In genomic region chr12:116293687-116294463, GRCh38 we compare ENCODE assay signal across 15 cellular contexts. TPM values are rescaled to one million over a fixed set of nuclear protein-coding genes. Genes with fewer than 3 reads are reported as not detected.
DNase-seq lines count a peak whose midpoint lies in the region; ATAC-seq, FAIRE-seq and TF ChIP-seq lines count a peak whose summit lies in the region.
"Had no signal": no experiment of that assay in that cellular context is flagged by ENCODE, and none has a peak within 500 bp of the region (broad histone marks: within the 10 kb centered on the region; RNA-seq: fewer than 3 reads in every experiment).

No MANE protein-coding gene starts in this region.

- TF ChIP-seq CTCF in A549 (IDR thresholded peaks at IDR 0.05) = no peak
- no peak for TF ChIP-seq CTCF in Panc1 (IDR thresholded peaks at IDR 0.05)
- no peak for TF ChIP-seq CTCF in esophagus muscularis mucosa (IDR thresholded peaks at IDR 0.05)
- TF ChIP-seq CTCF in nephron (IDR thresholded peaks at IDR 0.05; ENCODE audit: unreplicated experiment in 3 of 3) = no peak

- H3K4me3 Mint-ChIP-seq in nephron = peak overlapping the region in 1 of 3 experiments; percentile 48
- H3K4me3 Mint-ChIP-seq: CD14-positive monocyte had no signal

- no peak for DNase-seq in A549 (ENCODE audit: low read depth in 1 of 2, low spot score in 1 of 2)
- DNase-seq in Panc1 (ENCODE audit: low read depth, low spot score) = no peak
- DNase-seq in esophagus muscularis mucosa (ENCODE audit: extremely low spot score) = peak; percentile 34
- DNase-seq in NOMO-1 (lab: John Stamatoyannopoulos, UW; ENCODE audit: unreplicated experiment in 2 of 2) = no peak
- DNase-seq in effector CD8-positive, alpha-beta T cell (lab: John Stamatoyannopoulos, UW) = no peak
- no peak for DNase-seq in activated CD8-positive, alpha-beta memory T cell treated with anti-CD3 and anti-CD28 coated beads, Interleukin-2, amount 50 U/mL, for 4 hours
- DNase-seq in GM19239 (ENCODE audit: insufficient read length, low spot score) = no peak
- DNase-seq: 8988T, NCI-H1048, NCI-H2107, PC-9 had no signal

- H3K4me3 ChIP-seq in A549 (no peak overlapping the region), Panc1 (ENCODE audit: low read depth in 2 of 2, low read length in 2 of 2) (no peak overlapping the region), esophagus muscularis mucosa (no peak overlapping the region)
- H3K4me3 ChIP-seq: HAP-1, PC-9 had no signal

- intact Hi-C loops in Panc1 (cut with micrococcal nuclease; ENCODE audit: unreplicated experiment) (no loop called here), esophagus muscularis mucosa (cut with DNase I) (no loop called here)

- peaks cover 3% of the 10 kb centered on the region for H3K9me3 Mint-ChIP-seq in nephron

- ATAC-seq in A549 (no peak), Panc1 (no peak)

- no peak for TF ChIP-seq EP300 in A549 (IDR thresholded peaks at IDR 0.05)
- no peak for TF ChIP-seq EP300 in esophagus muscularis mucosa (IDR thresholded peaks at IDR 0.05)

- H3K27me3 ChIP-seq in Panc1 (ENCODE audit: control insufficient read depth, insufficient read depth, low read length) = no peaks in the 10 kb centered on the region
- no peaks in the 10 kb centered on the region for H3K27me3 ChIP-seq in esophagus muscularis mucosa

- peaks cover 34% of the 10 kb centered on the region for H3K4me1 Mint-ChIP-seq in nephron

- no peak for TF ChIP-seq POLR2A in A549 (IDR thresholded peaks at IDR 0.05; ENCODE audit: low read length)
- TF ChIP-seq POLR2A in esophagus muscularis mucosa (IDR thresholded peaks at IDR 0.05; ENCODE audit: low read depth) = no peak

- no peak for TF ChIP-seq RAD21 in A549 (conservative IDR thresholded peaks at IDR 0.05 in 1 of 2, IDR thresholded peaks at IDR 0.05 in 1 of 2)

- H3K9me3 ChIP-seq in A549 (no peaks in the 10 kb centered on the region), Panc1 (ENCODE audit: control insufficient read depth, insufficient read depth, low read depth, low read length) (no peaks in the 10 kb centered on the region), esophagus muscularis mucosa (no peaks in the 10 kb centered on the region)
- H3K9me3 ChIP-seq: HAP-1 had no signal

- CTCF ChIA-PET in A549 (lab: Yijun Ruan, JAX) (interaction anchor here (0.7 to 1.0 kb wide), 3 partner anchors 9 to 416 kb away, joined by 3 to 4 read pairs (median 4); no protein-coding TSS in a partner anchor), Panc1 (lab: Charles Lee) (no interaction called here)

- H3K36me3 Mint-ChIP-seq in nephron (ENCODE audit: low read depth) = no peaks in the 10 kb centered on the region
- H3K36me3 Mint-ChIP-seq: CD14-positive monocyte had no signal

- 69% methylated on average over 4 of the region's 4 CpGs for WGBS in A549 (ENCODE audit: missing lambda C conversion rate)
- WGBS in esophagus muscularis mucosa = 60% methylated on average over 4 of the region's 4 CpGs

- H3K4me1 ChIP-seq in A549 = peaks cover 5% of the 10 kb centered on the region; the same call in 2 of the 3 replicates
- H3K4me1 ChIP-seq in Panc1 (ENCODE audit: control insufficient read depth, insufficient read depth, low read length) = no peaks in the 10 kb centered on the region
- peaks cover 0 to 21% (median 15%) of the 10 kb centered on the region in 4 donors for H3K4me1 ChIP-seq in esophagus muscularis mucosa

- peak overlapping the region; percentile 33 to 95 (median 64) for H3K27ac Mint-ChIP-seq in nephron
- H3K27ac Mint-ChIP-seq: CD14-positive monocyte had no signal

- no TSS peak for BruUV-seq in Panc1 (replicated peaks; lab: Mats Ljungman, UMichigan)

- H3K27me3 Mint-ChIP-seq in nephron (ENCODE audit: low read depth) = peaks cover 5% of the 10 kb centered on the region

- no peak overlapping the region for H3K27ac ChIP-seq in A549
- H3K27ac ChIP-seq in Panc1 (ENCODE audit: low read length) = peak overlapping the region; percentile 25; the same call in 1 of the 2 replicates
- no peak overlapping the region for H3K27ac ChIP-seq in esophagus muscularis mucosa (replicated peaks in 1 of 4)
- H3K27ac ChIP-seq: PC-9 had no signal

- no peak overlapping the region for H3K4me2 ChIP-seq in A549
- H3K4me2 ChIP-seq: PC-9 had no signal

- in situ Hi-C loops in Panc1 (cut with HindIII; ENCODE audit: low pct_unique_long_range_greater_than_20kb, low sequenced_read_pairs) = no loop called here

- FAIRE-seq in A549 (lab: Jason Lieb, UNC) (peak; percentile 23), GM19239 (lab: Jason Lieb, UNC) (no peak)
- FAIRE-seq: GM12891 had no signal

- H3K36me3 ChIP-seq in Panc1 (ENCODE audit: control insufficient read depth, insufficient read depth, low read length) (no peaks in the 10 kb centered on the region), esophagus muscularis mucosa (no peaks in the 10 kb centered on the region)
- H3K36me3 ChIP-seq: HAP-1 had no signal

- POLR2A ChIA-PET in A549 (lab: Yijun Ruan, JAX) (interaction anchor here (0.6 kb wide), 1 partner anchor 65 kb away, joined by 3 read pairs; no protein-coding TSS in a partner anchor), Panc1 (lab: Charles Lee) (no interaction called here)

TF ChIP-seq in A549, 52 proteins besides CTCF, POLR2A, EP300 and RAD21 (continues in another document):
- no peak for TF ChIP-seq PBX3 (IDR thresholded peaks at IDR 0.05)
- TF ChIP-seq GATA3 (IDR thresholded peaks at IDR 0.05; ENCODE audit: borderline replicate concordance) = no peak
- TF ChIP-seq POLR2AphosphoS2 (conservative IDR thresholded peaks at IDR 0.05; ENCODE audit: low read length) = no peak
- no peak for TF ChIP-seq ESRRA (IDR thresholded peaks at IDR 0.05; ENCODE audit: borderline replicate concordance, low read length)
- no peak for TF ChIP-seq ELK1 (IDR thresholded peaks at IDR 0.05; ENCODE audit: low read depth, low read length)
- no peak for TF ChIP-seq FOSL2 (IDR thresholded peaks at IDR 0.05)
- no peak for TF ChIP-seq FOSL2 (CRISPR knock-in tag; IDR thresholded peaks at IDR 0.05)
- TF ChIP-seq CBX8 (IDR thresholded peaks at IDR 0.05) = no peak
- TF ChIP-seq E2F6 (IDR thresholded peaks at IDR 0.05; ENCODE audit: borderline replicate concordance, low read depth) = no peak
- no peak for TF ChIP-seq MYC (IDR thresholded peaks at IDR 0.05; ENCODE audit: borderline replicate concordance, low read length)
- TF ChIP-seq CHD4 (IDR thresholded peaks at IDR 0.05; ENCODE audit: borderline replicate concordance) = no peak
- no peak for TF ChIP-seq HMGXB4 (CRISPR knock-in tag; IDR thresholded peaks at IDR 0.05; ENCODE audit: borderline replicate concordance)
- no peak for TF ChIP-seq CBX2 (IDR thresholded peaks at IDR 0.05; ENCODE audit: borderline replicate concordance, low read depth)
- no peak for TF ChIP-seq ZC3H11A (IDR thresholded peaks at IDR 0.05)
- TF ChIP-seq USF2 (IDR thresholded peaks at IDR 0.05) = no peak

RNA-seq across cellular contexts. Expression of gene MED13L, which starts 16.4 kb away (rescaled TPM):
- 126 and 134 TPM in 2 replicates for polyA plus RNA-seq in A549 (2011; rRNA removed)
- 21.5 and 29.3 TPM in 2 replicates for polyA plus RNA-seq in A549 (2012; cell fraction: cytosol; rRNA removed)
- polyA plus RNA-seq in A549 (2012; cell fraction: nucleus; rRNA removed) = 22.3 and 36.4 TPM in 2 replicates
- 23.2 to 27.7 TPM (median 25.9 TPM) in 3 replicates for polyA plus RNA-seq in A549 (2017; fragmentation: RNase III; extraction: RNeasy Plus Mini Kit Qiagen cat#74134 plus additional on column Dnase treatment)
- polyA minus RNA-seq in A549 (2011; rRNA and poly(A)+ RNA removed) = 321 and 335 TPM in 2 replicates
- total RNA-seq in Panc1 (2021; ENCODE audit: unreplicated experiment) = 170 TPM
- 34.4 TPM for polyA plus RNA-seq in Panc1 (2012; ENCODE audit: insufficient read length)
- 100 to 1,000 TPM; 141 to 350 (median 175) TPM for total RNA-seq in esophagus muscularis mucosa
